Comparison of ENCODE assay signal across 17 cellular contexts in genomic region chr5:23026252-23027170, GRCh38.
DNase-seq lines count a peak whose midpoint lies in the region; ATAC-seq and TF ChIP-seq lines count a peak whose summit lies in the region.
"Had no signal": no experiment of that assay in that cellular context is flagged by ENCODE, and none has a peak within 500 bp of the region (broad histone marks: within the 10 kb centered on the region; RNA-seq: fewer than 3 reads in every experiment).

No MANE protein-coding gene starts in this region.

- no peak overlapping the region for H3K4me2 ChIP-seq in GM23338

- H3K9me3 ChIP-seq in esophagus muscularis mucosa = no peaks in the 10 kb centered on the region
- H3K9me3 ChIP-seq: HAP-1 had no signal

- H3K4me3 ChIP-seq in GM23338 = no peak overlapping the region
- H3K4me3 ChIP-seq in esophagus muscularis mucosa = no peak overlapping the region
- H3K4me3 ChIP-seq: coronary artery, HAP-1 had no signal

- H3K9me3 Mint-ChIP-seq in GM23338 = no peaks in the 10 kb centered on the region
- H3K9me3 Mint-ChIP-seq in immature natural killer cell = peaks cover 9 to 41% (median 24%) of the 10 kb centered on the region in 6 donors
- H3K9me3 Mint-ChIP-seq in activated CD4-positive, alpha-beta T cell treated with anti-CD3 and anti-CD28 coated beads, Interleukin-2, amount 10 ng/mL, durations not matched to agents 24 days and 14 days = peaks cover 7% of the 10 kb centered on the region

- H3K4me3 Mint-ChIP-seq in GM23338 = no peak overlapping the region
- no peak overlapping the region for H3K4me3 Mint-ChIP-seq in immature natural killer cell
- H3K4me3 Mint-ChIP-seq in activated CD4-positive, alpha-beta T cell treated with anti-CD3 and anti-CD28 coated beads, Interleukin-2, amount 10 ng/mL, durations not matched to agents 24 days and 14 days = no peak overlapping the region
- H3K4me3 Mint-ChIP-seq: CD8-positive, alpha-beta memory T cell had no signal

- peaks cover 7% of the 10 kb centered on the region; the same call in 1 of the 2 replicates for H3K9me2 ChIP-seq in GM23338 (ENCODE audit: insufficient read depth)

- intact Hi-C loops in esophagus muscularis mucosa (cut with DNase I) = no loop called here
- intact Hi-C loops in activated CD4-positive, alpha-beta T cell treated with anti-CD3 and anti-CD28 coated beads, Interleukin-2, amount 10 ng/mL, durations not matched to agents 24 days and 14 days (cut with micrococcal nuclease) = no loop called here

- no peaks in the 10 kb centered on the region for H3F3A ChIP-seq in GM23338 (replicated peaks; ENCODE audit: low read depth)

- ATAC-seq in GM23338 (no peak), HG03097 (IDR thresholded peaks at IDR 0.05; ENCODE audit: low FRiP score, unreplicated experiment) (no peak), GM21528 (IDR thresholded peaks at IDR 0.05; ENCODE audit: low FRiP score, unreplicated experiment) (no peak)

- H3K27me3 ChIP-seq in GM23338 (ENCODE audit: insufficient read depth) (no peaks in the 10 kb centered on the region), esophagus muscularis mucosa (no peaks in the 10 kb centered on the region)

- no peaks in the 10 kb centered on the region for H3K79me2 ChIP-seq in GM23338 (replicated peaks; ENCODE audit: insufficient read depth)

- H3K36me3 ChIP-seq in GM23338 (ENCODE audit: insufficient read depth) (no peaks in the 10 kb centered on the region), esophagus muscularis mucosa (no peaks in the 10 kb centered on the region)
- H3K36me3 ChIP-seq: HAP-1 had no signal

- 0 out of 2 replicates have a peak overlapping the region, but pooled peaks have one; percentile 25 for H2AFZ ChIP-seq in GM23338

- H3K27me3 Mint-ChIP-seq in GM23338 (ENCODE audit: insufficient read depth, low read depth, poor library complexity) (peaks cover 2% of the 10 kb centered on the region), immature natural killer cell (ENCODE audit: low read depth in 3 of 3) (no peaks in the 10 kb centered on the region)
- no peaks in the 10 kb centered on the region for H3K27me3 Mint-ChIP-seq in activated CD4-positive, alpha-beta T cell treated with anti-CD3 and anti-CD28 coated beads, Interleukin-2, amount 10 ng/mL, durations not matched to agents 24 days and 14 days
- H3K27me3 Mint-ChIP-seq: CD8-positive, alpha-beta memory T cell had no signal

- TF ChIP-seq EP300 in esophagus muscularis mucosa (IDR thresholded peaks at IDR 0.05) = peak; percentile 45

- DNase-seq in GM23338 (ENCODE audit: low spot score) = no peak
- peak; percentile 93 to 97 for DNase-seq in NCI-H524 (lab: John Stamatoyannopoulos, UW)
- DNase-seq in esophagus muscularis mucosa (ENCODE audit: extremely low spot score) = no peak
- DNase-seq in inferior parietal cortex (ENCODE audit: extremely low spot score) = peak; percentile 42
- no peak for DNase-seq in immature natural killer cell
- DNase-seq in activated CD4-positive, alpha-beta T cell treated with anti-CD3 and anti-CD28 coated beads, Interleukin-2, amount 10 ng/mL, durations not matched to agents 24 days and 14 days = no peak
- DNase-seq: activated CD4-positive, alpha-beta T cell treated with anti-CD3 and anti-CD28 coated beads for 48 hours; activated naive CD4-positive, alpha-beta T cell; CD8-positive, alpha-beta memory T cell; KG1; NCI-H1092 treated with DMSO at 0.1 percent for 48 hours; NK-92 treated with Interleukin-12 subunit alpha and Interleukin-12 subunit beta, amount 100 ng/mL, for 24 hours; stimulated activated CD4-positive, alpha-beta T cell treated with anti-CD3 and anti-CD28 coated beads, Interleukin-4, amount 100 ng/mL, for 24 hours had no signal

- H3K27ac Mint-ChIP-seq in GM23338 (no peak overlapping the region), immature natural killer cell (peak overlapping the region in 1 of 6 donors; percentile 6)
- no peak overlapping the region for H3K27ac Mint-ChIP-seq in activated CD4-positive, alpha-beta T cell treated with anti-CD3 and anti-CD28 coated beads, Interleukin-2, amount 10 ng/mL, durations not matched to agents 24 days and 14 days
- H3K27ac Mint-ChIP-seq: CD8-positive, alpha-beta memory T cell had no signal

- 69% methylated on average over 5 of the region's 5 CpGs for WGBS in esophagus muscularis mucosa

- H3K4me1 ChIP-seq in GM23338 (ENCODE audit: insufficient read depth) (no peaks in the 10 kb centered on the region), esophagus muscularis mucosa (peaks cover 10 to 48% (median 27%) of the 10 kb centered on the region in 4 donors)
- H3K4me1 ChIP-seq: HAP-1 had no signal

- no peaks in the 10 kb centered on the region for H4K20me1 ChIP-seq in GM23338 (replicated peaks; ENCODE audit: insufficient read depth)

- H3K4me1 Mint-ChIP-seq in GM23338 = peaks cover 3% of the 10 kb centered on the region; the same call in 1 of the 3 replicates
- H3K4me1 Mint-ChIP-seq in immature natural killer cell = no peaks in the 10 kb centered on the region
- no peaks in the 10 kb centered on the region for H3K4me1 Mint-ChIP-seq in activated CD4-positive, alpha-beta T cell treated with anti-CD3 and anti-CD28 coated beads, Interleukin-2, amount 10 ng/mL, durations not matched to agents 24 days and 14 days
- H3K4me1 Mint-ChIP-seq: CD8-positive, alpha-beta memory T cell had no signal

- no peak for TF ChIP-seq POLR2A in esophagus muscularis mucosa (IDR thresholded peaks at IDR 0.05; ENCODE audit: low read depth)

- H3K27ac ChIP-seq in GM23338 (ENCODE audit: low read depth) (no peak overlapping the region), esophagus muscularis mucosa (replicated peaks in 1 of 4) (peak overlapping the region; percentile 25 to 66 (median 56))
- H3K27ac ChIP-seq: coronary artery had no signal

- TF ChIP-seq CTCF in GM23338 (conservative IDR thresholded peaks at IDR 0.05; ENCODE audit: low read depth in 2 of 2) (no peak), esophagus muscularis mucosa (IDR thresholded peaks at IDR 0.05) (no peak)

- H3K36me3 Mint-ChIP-seq in GM23338 (ENCODE audit: low read depth) (no peaks in the 10 kb centered on the region), immature natural killer cell (peaks cover 0 to 4% (median 0%) of the 10 kb centered on the region in 3 donors)
- no peaks in the 10 kb centered on the region for H3K36me3 Mint-ChIP-seq in activated CD4-positive, alpha-beta T cell treated with anti-CD3 and anti-CD28 coated beads, Interleukin-2, amount 10 ng/mL, durations not matched to agents 24 days and 14 days (ENCODE audit: low read depth)
- H3K36me3 Mint-ChIP-seq: CD8-positive, alpha-beta memory T cell had no signal

TF ChIP-seq in GM23338, 12 proteins besides CTCF, POLR2A, EP300 and RAD21 (continues in another document):
- no peak for TF ChIP-seq CREB1 (CRISPR knock-in tag; IDR thresholded peaks at IDR 0.05; ENCODE audit: low read depth)
- no peak for TF ChIP-seq ZNF114 (CRISPR knock-in tag; IDR thresholded peaks at IDR 0.05)
- TF ChIP-seq POLR2AphosphoS5 (IDR thresholded peaks at IDR 0.05; ENCODE audit: low read depth) = no peak
- no peak for TF ChIP-seq JUNB (IDR thresholded peaks at IDR 0.05; ENCODE audit: unreplicated experiment)

Comparison
In these comparisons a context has a peak if more than half of its experiments do, and no peak if none do; other contexts are left out.
1. DNase-seq: peak in NCI-H524 (2 of 2) and inferior parietal cortex (single experiment); none in GM23338 (single experiment), esophagus muscularis mucosa (single experiment), immature natural killer cell (0 of 3) and activated CD4-positive, alpha-beta T cell treated with anti-CD3 and anti-CD28 coated beads, Interleukin-2, amount 10 ng/mL, durations not matched to agents 24 days and 14 days (single experiment).